In genomic region chr17:47862621-47863440, GRCh38 we compare ENCODE assay signal across 7 cellular contexts. TPM values are rescaled to one million over a fixed set of nuclear protein-coding genes. Genes with fewer than 3 reads are reported as not detected.
DNase-seq lines count a peak whose midpoint lies in the region; ATAC-seq, FAIRE-seq and TF ChIP-seq lines count a peak whose summit lies in the region.
"Had no signal": no experiment of that assay in that cellular context is flagged by ENCODE, and none has a peak within 500 bp of the region (broad histone marks: within the 10 kb centered on the region; RNA-seq: fewer than 3 reads in every experiment).

No MANE protein-coding gene starts in this region.

- peak; percentile 61 for ATAC-seq in SK-N-SH treated with all-trans-retinoic acid at 6 μM for 48 hours

- CTCF ChIA-PET in CD4-positive, alpha-beta memory T cell (lab: Charles Lee; ENCODE audit: partially characterized antibody): interaction anchor here (0.9 to 2.5 kb wide), 4 partner anchors 16 to 27 kb away, joined by 5 to 16 read pairs (median 6); partner anchors contain the start of gene SCRN2

- peaks cover 37% of the 10 kb centered on the region for H3K27me3 Mint-ChIP-seq in mesothelial cell of epicardium (ENCODE audit: low read depth)
- peaks cover 12 to 20% of the 10 kb centered on the region in 2 donors for H3K27me3 Mint-ChIP-seq in CD4-positive, alpha-beta memory T cell

- no peaks in the 10 kb centered on the region for H3K27me3 ChIP-seq in CD4-positive, alpha-beta memory T cell (ENCODE audit: insufficient read depth, low read length)
- peaks cover 0 to 4% of the 10 kb centered on the region in 2 donors for H3K27me3 ChIP-seq in uterus

- intact Hi-C loops in CD4-positive, alpha-beta memory T cell (cut with micrococcal nuclease): no loop called here
- intact Hi-C loops in uterus (cut with DNase I; ENCODE audit: low total_unique reads): no loop called here

- H3K36me3 Mint-ChIP-seq in mesothelial cell of epicardium: no peaks in the 10 kb centered on the region
- no peaks in the 10 kb centered on the region for H3K36me3 Mint-ChIP-seq in CD4-positive, alpha-beta memory T cell

- peak overlapping the region; percentile 54 for H3K27ac Mint-ChIP-seq in mesothelial cell of epicardium
- H3K27ac Mint-ChIP-seq in CD4-positive, alpha-beta memory T cell: no peak overlapping the region
- H3K27ac Mint-ChIP-seq: activated B cell treated with CpG ODN at 0.5 μM for 24 hours had no signal

- no peaks in the 10 kb centered on the region for H3K36me3 ChIP-seq in CD4-positive, alpha-beta memory T cell (ENCODE audit: insufficient read depth, low read length)
- no peaks in the 10 kb centered on the region for H3K36me3 ChIP-seq in uterus

- TF ChIP-seq POLR2A in H54 (IDR thresholded peaks at IDR 0.05; ENCODE audit: low read depth, low read length): no peak
- no peak for TF ChIP-seq POLR2A in uterus (IDR thresholded peaks at IDR 0.05)

- no peak overlapping the region for H3K27ac ChIP-seq in CD4-positive, alpha-beta memory T cell (ENCODE audit: low read depth, low read length)
- H3K27ac ChIP-seq in uterus: no peak overlapping the region

- TF ChIP-seq CTCF in mesothelial cell of epicardium (IDR thresholded peaks at IDR 0.05; ENCODE audit: unreplicated experiment) (no peak), uterus (IDR thresholded peaks at IDR 0.05) (no peak)

- no peak overlapping the region for H3K4me3 Mint-ChIP-seq in mesothelial cell of epicardium
- peak overlapping the region in 1 of 8 donors; percentile 11 for H3K4me3 Mint-ChIP-seq in CD4-positive, alpha-beta memory T cell
- H3K4me3 Mint-ChIP-seq: activated B cell treated with CpG ODN at 0.5 μM for 24 hours had no signal

- H3K4me3 ChIP-seq in CD4-positive, alpha-beta memory T cell (ENCODE audit: low read length in 2 of 2): no peak overlapping the region
- no peak overlapping the region for H3K4me3 ChIP-seq in uterus

- peaks cover 35% of the 10 kb centered on the region for H3K4me1 Mint-ChIP-seq in mesothelial cell of epicardium
- H3K4me1 Mint-ChIP-seq in CD4-positive, alpha-beta memory T cell: peaks cover 0 to 18% (median 14%) of the 10 kb centered on the region in 4 donors
- H3K4me1 Mint-ChIP-seq: activated B cell treated with CpG ODN at 0.5 μM for 24 hours had no signal

- no peaks in the 10 kb centered on the region for H3K9me3 ChIP-seq in CD4-positive, alpha-beta memory T cell (ENCODE audit: control insufficient read depth in 1 of 2, low read length in 2 of 2)
- H3K9me3 ChIP-seq in uterus: no peaks in the 10 kb centered on the region

- peaks cover 18% of the 10 kb centered on the region for H3K4me1 ChIP-seq in CD4-positive, alpha-beta memory T cell (ENCODE audit: insufficient read depth, low read length)
- H3K4me1 ChIP-seq in uterus: no peaks in the 10 kb centered on the region

- DNase-seq in H54 (ENCODE audit: insufficient read length, low spot score): peak; percentile 96
- no peak for DNase-seq in mesothelial cell of epicardium (ENCODE audit: low spot score in 2 of 2, unreplicated experiment in 2 of 2)
- no peak for DNase-seq in CD4-positive, alpha-beta memory T cell
- DNase-seq in iPS-NIHi7 (ENCODE audit: extremely low spot score): no peak
- DNase-seq in uterus: no peak
- DNase-seq: activated B cell treated with CpG ODN at 0.5 μM for 24 hours had no signal

- POLR2A ChIA-PET in CD4-positive, alpha-beta memory T cell (lab: Charles Lee; ENCODE audit: partially characterized antibody): interaction anchor here (0.5 to 1.4 kb wide), 7 partner anchors 10 to 695 kb away, joined by 3 to 5 read pairs (median 4); partner anchors contain the start of genes LRRC46 and MRPL10

- FAIRE-seq in H54 (lab: Jason Lieb, UNC): peak; percentile 80

- peaks cover 3% of the 10 kb centered on the region for H3K9me3 Mint-ChIP-seq in mesothelial cell of epicardium
- H3K9me3 Mint-ChIP-seq in CD4-positive, alpha-beta memory T cell: no peaks in the 10 kb centered on the region
- H3K9me3 Mint-ChIP-seq: activated B cell treated with CpG ODN at 0.5 μM for 24 hours had no signal

TF ChIP-seq in SK-N-SH treated with all-trans-retinoic acid at 6 μM for 48 hours, 23 proteins besides CTCF, POLR2A, EP300 and RAD21:
- no peak for TF ChIP-seq ZFP30 (CRISPR knock-in tag; IDR thresholded peaks at IDR 0.05)
- no peak for TF ChIP-seq CSDC2 (CRISPR knock-in tag; IDR thresholded peaks at IDR 0.05)

RNA-seq across cellular contexts. Expression of gene SP6, which starts 11.9 kb away (rescaled TPM):
- total RNA-seq in mesothelial cell of epicardium (15.9 to 17.6 TPM (median 16.0 TPM) in 3 replicates), uterus (1 to 10 TPM in 2 of 4 donors, not detected in 2; 1.4 to 1.5 TPM)
- total RNA-seq in CD4-positive, alpha-beta memory T cell: not detected
- not detected for polyA plus RNA-seq in CD4-positive, alpha-beta memory T cell

RNA-seq across cellular contexts. Expression of gene SCRN2, which starts 21.8 kb away (rescaled TPM):
- total RNA-seq in mesothelial cell of epicardium: 49.7 to 50.7 TPM (median 50.7 TPM) in 3 replicates
- 10 to 100 TPM; 26.4 to 30.5 TPM for total RNA-seq in CD4-positive, alpha-beta memory T cell
- polyA plus RNA-seq in CD4-positive, alpha-beta memory T cell: 10 to 100 TPM; 15.7 to 19.5 TPM
- total RNA-seq in uterus: 10 to 100 TPM; 12.4 to 80.7 (median 39.8) TPM

RNA-seq across cellular contexts. Expression of gene LRRC46, which starts 31.4 kb away (rescaled TPM):
- total RNA-seq in mesothelial cell of epicardium (0.16 TPM in 1 of 3 replicates, not detected in the others), uterus (1 to 10 TPM in 2 of 4 donors, under 1 TPM in 2; 0.14 to 1.5 (median 0.76) TPM)
- total RNA-seq in CD4-positive, alpha-beta memory T cell: under 1 TPM; 0.23 to 0.69 TPM
- polyA plus RNA-seq in CD4-positive, alpha-beta memory T cell: not detected

RNA-seq across cellular contexts. Expression of gene MRPL10, which starts 31.5 kb away (rescaled TPM):
- total RNA-seq in mesothelial cell of epicardium (41.0 to 46.5 TPM (median 45.6 TPM) in 3 replicates), uterus (10 to 100 TPM; 14.7 to 44.1 (median 27.7) TPM)
- 10 to 100 TPM; 39.6 to 41.4 TPM for total RNA-seq in CD4-positive, alpha-beta memory T cell
- polyA plus RNA-seq in CD4-positive, alpha-beta memory T cell: 10 to 100 TPM; 45.9 to 69.6 TPM

RNA-seq across cellular contexts. Expression of gene SP2, which starts 33.2 kb away (rescaled TPM):
- total RNA-seq in mesothelial cell of epicardium: 17.0 to 18.0 TPM (median 17.0 TPM) in 3 replicates
- 10 to 100 TPM; 39.6 to 39.9 TPM for total RNA-seq in CD4-positive, alpha-beta memory T cell
- 10 to 100 TPM in 1 of 2 donors, 1 to 10 TPM in 1; 3.0 to 17.1 TPM for polyA plus RNA-seq in CD4-positive, alpha-beta memory T cell
- 10 to 100 TPM in 1 of 4 donors, 1 to 10 TPM in 2, under 1 TPM in 1; 0.88 to 18.7 (median 1.3) TPM for total RNA-seq in uterus
